Comparison of ENCODE assay signal across 1 cellular context in genomic region chr15:28712270-28712669, GRCh38. TPM values are rescaled to one million over a fixed set of nuclear protein-coding genes. Genes with fewer than 3 reads are reported as not detected.
"Had no signal": no experiment of that assay in that cellular context is flagged by ENCODE, and none has a peak within 500 bp of the region (broad histone marks: within the 10 kb centered on the region; RNA-seq: fewer than 3 reads in every experiment).

TSS of gene GOLGA8M (minus strand) at chr15:28712421. CDS start at chr15:28712323, 98 bp downstream.

RNA-seq across cellular contexts. Expression of gene GOLGA8M, which starts in this region (rescaled TPM):
- total RNA-seq: activated B cell treated with CpG ODN at 0.5 μM for 24 hours had no signal
